Comparison of ENCODE assay signal across 27 cellular contexts in genomic region chr21:15204887-15205286, GRCh38.
"Had no signal": no experiment of that assay in that cellular context is flagged by ENCODE, and none has a peak within 500 bp of the region (broad histone marks: within the 10 kb centered on the region; RNA-seq: fewer than 3 reads in every experiment).

No MANE protein-coding gene starts in this region.

- H3K27me3 ChIP-seq: brain microvascular endothelial cell, spleen had no signal

- H3K4me1 ChIP-seq: parathyroid adenoma, psoas muscle had no signal

- H3K9ac ChIP-seq: parathyroid adenoma had no signal

- ATAC-seq: esophagus mucosa; naive thymus-derived CD4-positive, alpha-beta T cell; T-helper 17 cell; WTC11 had no signal

- H3K4me3 ChIP-seq: psoas muscle, spleen, thoracic aorta had no signal

- H3K36me3 ChIP-seq: brain microvascular endothelial cell, spleen, thoracic aorta had no signal

- H3K79me2 ChIP-seq: parathyroid adenoma had no signal

- H3K9me3 ChIP-seq: psoas muscle, spleen, thoracic aorta had no signal

- H3K27ac ChIP-seq: brain microvascular endothelial cell, parathyroid adenoma, psoas muscle, spleen, thoracic aorta had no signal

- DNase-seq: activated CD4-positive, alpha-beta memory T cell treated with anti-CD3 and anti-CD28 coated beads, Interleukin-2, amount 10 ng/mL, durations not matched to agents 7 days and 5 days; activated CD4-positive, alpha-beta T cell treated with anti-CD3 and anti-CD28 coated beads for 1 hour; activated CD4-positive, alpha-beta T cell treated with anti-CD3 and anti-CD28 coated beads, Interleukin-2, amount 10 ng/mL, durations not matched to agents 7 days and 5 days; activated CD8-positive, alpha-beta memory T cell treated with anti-CD3 and anti-CD28 coated beads, Interleukin-2, amount 50 U/mL, for 48 hours; activated gamma-delta T cell; activated naive CD4-positive, alpha-beta T cell treated with anti-CD3 and anti-CD28 coated beads, Interleukin-2, amount 10 ng/mL, durations not matched to agents 7 days and 5 days; activated naive CD8-positive, alpha-beta T cell treated with anti-CD3 and anti-CD28 coated beads, Interleukin-2, amount 10 ng/mL, durations not matched to agents 7 days and 5 days; activated T-cell treated with anti-CD3 and anti-CD28 coated beads, Interleukin-2, amount 50 U/mL, for 24 hours; amniotic stem cell; brain microvascular endothelial cell; central memory CD4-positive, alpha-beta T cell; endodermal cell; foreskin fibroblast; mammary epithelial cell; midbrain; naive thymus-derived CD4-positive, alpha-beta T cell; occipital lobe; psoas muscle; spleen; stimulated activated naive CD4-positive, alpha-beta T cell; T-helper 17 cell; T1000; trophoblast cell had no signal
